In genomic region chr12:110760204-110760609, GRCh38 we compare ENCODE assay signal across 21 cellular contexts. TPM values are rescaled to one million over a fixed set of nuclear protein-coding genes. Genes with fewer than 3 reads are reported as not detected.
A peak's percentile ranks its signal among the peaks of the same experiment; 100 is the strongest.
DNase-seq lines count a peak whose midpoint lies in the region; ATAC-seq, FAIRE-seq and TF ChIP-seq lines count a peak whose summit lies in the region.
"Had no signal": no experiment of that assay in that cellular context is flagged by ENCODE, and none has a peak within 500 bp of the region (broad histone marks: within the 10 kb centered on the region; RNA-seq: fewer than 3 reads in every experiment).

No MANE protein-coding gene starts in this region.

- in situ Hi-C loops in GM12878 (cut with MboI), result no loop called here

- H3K9ac ChIP-seq in HCT116 (ENCODE audit: low read length) (no peak overlapping the region), GM12878 (ENCODE audit: control insufficient read depth, insufficient read depth, low read length) (no peak overlapping the region)
- H3K9ac ChIP-seq: BLaER1 had no signal

- H3K4me3 Mint-ChIP-seq in activated CD4-positive, alpha-beta T cell treated with anti-CD3 and anti-CD28 coated beads for 36 hours, result no peak overlapping the region
- H3K4me3 Mint-ChIP-seq: neural crest cell had no signal

- H3K9me3 Mint-ChIP-seq in activated CD4-positive, alpha-beta T cell treated with anti-CD3 and anti-CD28 coated beads for 36 hours (ENCODE audit: low read depth), result no peaks in the 10 kb centered on the region
- H3K9me3 Mint-ChIP-seq: neural crest cell had no signal

- H3K27me3 ChIP-seq in HCT116 (ENCODE audit: insufficient read depth, low read length) (no peaks in the 10 kb centered on the region), GM12878 (replicated peaks in 1 of 2; ENCODE audit: control insufficient read depth in 2 of 2, insufficient read depth in 2 of 2, low read length in 1 of 2) (no peaks in the 10 kb centered on the region)
- H3K27me3 ChIP-seq: BLaER1, SJSA1 had no signal

- H3K27ac ChIP-seq in HCT116 (ENCODE audit: low read depth, low read length) (no peak overlapping the region), GM12878 (ENCODE audit: control insufficient read depth, insufficient read depth) (no peak overlapping the region), substantia nigra (ENCODE audit: low read depth, low read length, poor library complexity, severe bottlenecking) (no peak overlapping the region)
- H3K27ac ChIP-seq: BLaER1, SJSA1 had no signal

- H3K36me3 Mint-ChIP-seq in activated CD4-positive, alpha-beta T cell treated with anti-CD3 and anti-CD28 coated beads for 36 hours (ENCODE audit: low read depth), result no peaks in the 10 kb centered on the region

- DNase-seq in activated CD4-positive, alpha-beta T cell treated with anti-CD3 and anti-CD28 coated beads for 36 hours, result peak; percentile 53
- DNase-seq in activated CD4-positive, alpha-beta T cell treated with anti-CD3 and anti-CD28 coated beads, Interleukin-2, amount 50 U/mL, for 1 hour, result no peak
- DNase-seq in HCT116 (ENCODE audit: low read depth, low spot score), result no peak
- DNase-seq in SIG-M5 treated with dmso at 0.1 percent for 504 hours (lab: John Stamatoyannopoulos, UW; ENCODE audit: unreplicated experiment), result peak; percentile 68
- no peak for DNase-seq in GM12878 (ENCODE audit: low read depth, low spot score)
- DNase-seq in substantia nigra (lab: John Stamatoyannopoulos, UW), result no peak
- no peak for DNase-seq in hypothalamus (lab: John Stamatoyannopoulos, UW)
- DNase-seq: activated CD4-positive, alpha-beta T cell treated with anti-CD3 and anti-CD28 coated beads for 1 hour; DMS79; GOT3; NCI-H1436; NCI-H2227 treated with DMSO at 0.1 percent for 48 hours; T-helper 2 cell had no signal

- no peaks in the 10 kb centered on the region for H3K36me3 ChIP-seq in HCT116 (ENCODE audit: control insufficient read depth in 1 of 2, insufficient read depth in 2 of 2, low read length in 2 of 2)
- H3K36me3 ChIP-seq in GM12878 (ENCODE audit: control insufficient read depth in 2 of 2, insufficient read depth in 2 of 2, low read length in 1 of 2), result no peaks in the 10 kb centered on the region
- H3K36me3 ChIP-seq: BLaER1, SJSA1 had no signal

- peaks cover 20% of the 10 kb centered on the region for H3K4me1 Mint-ChIP-seq in activated CD4-positive, alpha-beta T cell treated with anti-CD3 and anti-CD28 coated beads for 36 hours
- H3K4me1 Mint-ChIP-seq: neural crest cell had no signal

- peak overlapping the region; percentile 5 for H3K27ac Mint-ChIP-seq in activated CD4-positive, alpha-beta T cell treated with anti-CD3 and anti-CD28 coated beads for 36 hours

- peak; percentile 31 for FAIRE-seq in GM12878 (lab: Jason Lieb, UNC)
- FAIRE-seq: A204.1, colon, endometrium, GM18507 had no signal

- BruUV-seq in HCT116 (replicated peaks; lab: Mats Ljungman, UMichigan) (no TSS peak), GM12878 (replicated peaks; lab: Mats Ljungman, UMichigan) (no TSS peak)

- H3K4me1 ChIP-seq in HCT116 (ENCODE audit: control insufficient read depth in 1 of 2, insufficient read depth in 2 of 2, low read length in 2 of 2) (peaks cover 0 to 3% of the 10 kb centered on the region in 2 experiments; a peak in 1 of 4 replicates), GM12878 (ENCODE audit: control insufficient read depth, insufficient read depth, low read length) (no peaks in the 10 kb centered on the region)
- H3K4me1 ChIP-seq: BLaER1, SJSA1 had no signal

- SMC1A ChIA-PET in GM12878 (lab: Charles Lee; ENCODE audit: uncharacterized antibody, unreplicated experiment), result interaction anchor here (1.1 to 1.2 kb wide), 2 partner anchors 22 to 35 kb away, joined by 3 to 4 read pairs; no protein-coding TSS in a partner anchor

- RAD21 ChIA-PET in HCT116 (lab: Charles Lee; ENCODE audit: low non-redundant PET in 1 of 2, low total read pairs in 2 of 2, uncharacterized antibody in 2 of 2, unreplicated experiment in 2 of 2) (no interaction called here), GM12878 (lab: Charles Lee; ENCODE audit: unreplicated experiment) (no interaction called here)

- H3K9me3 ChIP-seq in HCT116 (ENCODE audit: control insufficient read depth in 1 of 2, insufficient read depth in 1 of 2, low read depth in 1 of 2, low read length in 2 of 2) (no peaks in the 10 kb centered on the region), GM12878 (replicated peaks; ENCODE audit: control insufficient read depth, insufficient read depth, low read length) (no peaks in the 10 kb centered on the region)
- H3K9me3 ChIP-seq: BLaER1, SJSA1 had no signal

- CTCF ChIA-PET in activated CD4-positive, alpha-beta T cell treated with anti-CD3 and anti-CD28 coated beads for 36 hours (lab: Charles Lee), result no interaction called here
- CTCF ChIA-PET in HCT116 (lab: Charles Lee) (no interaction called here), GM12878 (lab: Yijun Ruan, JAX) (interaction anchor here (0.6 to 1.2 kb wide), 2 partner anchors 20 to 67 kb away, joined by 3 read pairs; no protein-coding TSS in a partner anchor)

- H3K79me2 ChIP-seq in HCT116 (ENCODE audit: insufficient read depth, low read length) (no peaks in the 10 kb centered on the region), GM12878 (ENCODE audit: control insufficient read depth, insufficient read depth, low read length) (no peaks in the 10 kb centered on the region)

- no peak for TF ChIP-seq EP300 in GM12878 (IDR thresholded peaks at IDR 0.05; ENCODE audit: borderline replicate concordance in 1 of 2, control insufficient read depth in 1 of 2, low read depth in 2 of 2, low read length in 2 of 2)

- WGBS in GM12878 (ENCODE audit: insufficient coverage, insufficient replicate concordance, low lambda C conversion rate, missing lambda C conversion rate), result 80% methylated on average over 4 of the region's 4 CpGs

- peak; percentile 96 for ATAC-seq in activated CD4-positive, alpha-beta T cell treated with anti-CD3 and anti-CD28 coated beads for 36 hours
- ATAC-seq in HCT116 (0 out of 2 replicates have a peak, but pooled peaks have one; percentile 30), GM12878 (no peak), HG03108 (IDR thresholded peaks at IDR 0.05; ENCODE audit: unreplicated experiment) (no peak)

- H3K9me2 ChIP-seq in HCT116 (ENCODE audit: insufficient read depth), result no peaks in the 10 kb centered on the region

- H2AFZ ChIP-seq in HCT116 (ENCODE audit: low read depth, low read length, poor library complexity, severe bottlenecking), result no peak overlapping the region
- H2AFZ ChIP-seq in GM12878 (ENCODE audit: control insufficient read depth, low read depth, low read length), result no peak overlapping the region

- intact Hi-C loops in activated CD4-positive, alpha-beta T cell treated with anti-CD3 and anti-CD28 coated beads for 36 hours (cut with DNase I, micrococcal nuclease), result loop anchor here in 1 of 2 experiments (1.0 kb wide), 1 partner anchor 16 kb away; no protein-coding TSS in a partner anchor
- intact Hi-C loops in HCT116 (cut with micrococcal nuclease), result no loop called here
- intact Hi-C loops in GM12878 (cut with micrococcal nuclease; ENCODE audit: unreplicated experiment), result no loop called here

- H3K27me3 Mint-ChIP-seq in activated CD4-positive, alpha-beta T cell treated with anti-CD3 and anti-CD28 coated beads for 36 hours, result no peaks in the 10 kb centered on the region

- H3K4me3 ChIP-seq in HCT116 (replicated peaks in 1 of 2; ENCODE audit: low read depth in 1 of 2, low read length in 2 of 2) (no peak overlapping the region), GM12878 (no peak overlapping the region)
- H3K4me3 ChIP-seq: BLaER1, SJSA1 had no signal

- TF ChIP-seq RAD21 in HCT116 (IDR thresholded peaks at IDR 0.05; ENCODE audit: low read depth) (no peak), GM12878 (IDR thresholded peaks at IDR 0.05; ENCODE audit: insufficient read depth, low read depth, low read length) (no peak)

- H3K4me2 ChIP-seq in HCT116 (ENCODE audit: low read length), result no peak overlapping the region
- H3K4me2 ChIP-seq in GM12878 (ENCODE audit: control insufficient read depth, insufficient read depth), result no peak overlapping the region
- H3K4me2 ChIP-seq: BLaER1 had no signal

- H4K20me1 ChIP-seq in HCT116 (ENCODE audit: insufficient read depth) (no peaks in the 10 kb centered on the region), GM12878 (ENCODE audit: control insufficient read depth, insufficient read depth) (no peaks in the 10 kb centered on the region)
- H4K20me1 ChIP-seq: BLaER1 had no signal

- POLR2A ChIA-PET in activated CD4-positive, alpha-beta T cell treated with anti-CD3 and anti-CD28 coated beads for 36 hours (lab: Charles Lee), result interaction anchor here (0.6 to 0.7 kb wide), 5 partner anchors 17 to 1081 kb away, joined by 3 to 4 read pairs (median 4); no protein-coding TSS in a partner anchor
- POLR2A ChIA-PET in HCT116 (lab: Charles Lee) (no interaction called here), GM12878 (lab: Charles Lee) (interaction anchor here (0.6 kb wide), 1 partner anchor 30 kb away, joined by 3 read pairs; no protein-coding TSS in a partner anchor)

- no peak for TF ChIP-seq POLR2A in HCT116 (IDR thresholded peaks at IDR 0.05; ENCODE audit: borderline replicate concordance, extremely low read depth, insufficient read depth, insufficient read length)
- no peak for TF ChIP-seq POLR2A in GM12878 (IDR thresholded peaks at IDR 0.05; ENCODE audit: low read depth, low read length)

- TF ChIP-seq CTCF in HCT116 (IDR thresholded peaks at IDR 0.05 in 2 of 3, conservative IDR thresholded peaks at IDR 0.05 in 1 of 3; ENCODE audit: borderline replicate concordance in 1 of 3, insufficient read depth in 1 of 3, low read depth in 2 of 3, low read length in 2 of 3) (no peak), GM12878 (IDR thresholded peaks at IDR 0.05 in 2 of 3, conservative IDR thresholded peaks at IDR 0.05 in 1 of 3; ENCODE audit: control insufficient read depth in 2 of 3, extremely low read depth in 1 of 3, insufficient read depth in 1 of 3, low read depth in 3 of 3, low read length in 3 of 3) (no peak)

RNA-seq across cellular contexts. Expression of gene PPP1CC, which starts 17.5 kb away (rescaled TPM):
- 100 to 1,000 TPM; 201 to 283 TPM for total RNA-seq in activated CD4-positive, alpha-beta T cell treated with anti-CD3 and anti-CD28 coated beads for 36 hours
- 248 TPM for total RNA-seq in HCT116 (2021; ENCODE audit: unreplicated experiment)
- polyA plus RNA-seq in HCT116 (2012), result 126 and 174 TPM in 2 replicates
- 183 and 185 TPM in 2 replicates for total RNA-seq in GM12878 (2013; cell fraction: nucleolus; rRNA removed)
- 169 and 200 TPM in 2 replicates for total RNA-seq in GM12878 (2014; rRNA removed)
- total RNA-seq in GM12878 (2014; rRNA removed; fragmentation: Illumina TruSeq; extraction: Trizol), result 174 and 184 TPM in 2 replicates
- total RNA-seq in GM12878 (2021), result 179 and 191 TPM in 2 replicates
- 87.0 TPM for polyA plus RNA-seq in GM12878 (2011; ENCODE audit: low read depth)
- 279 and 423 TPM in 2 replicates for polyA plus RNA-seq in GM12878 (2011; rRNA removed)
- polyA plus RNA-seq in GM12878 (2011; cell fraction: cytosol; rRNA removed), result 92.1 and 98.9 TPM in 2 replicates
- 104 and 118 TPM in 2 replicates for polyA plus RNA-seq in GM12878 (2011; cell fraction: nucleus; rRNA removed)
- 141 and 161 TPM in 2 replicates for polyA plus RNA-seq in GM12878 (2012)
- polyA plus RNA-seq in GM12878 (2014; fragmentation: Illumina TruSeq; extraction: Trizol), result 237 and 312 TPM in 2 replicates
- 100 to 1,000 TPM in 1 of 2 experiments, 10 to 100 TPM in 1; 64.4 to 111 TPM for polyA plus RNA-seq in GM12878 (2014; fragmentation: Nextera tagmentation; extraction: Ambion mirVana)
- polyA plus RNA-seq in GM12878 (2014; rRNA removed), result 124 and 145 TPM in 2 replicates
- 100 to 1,000 TPM; 116 to 123 TPM for polyA plus RNA-seq in GM12878 (2016; fragmentation: Nextera tagmentation; extraction: Ambion mirVana)
- 108 and 142 TPM in 2 replicates for polyA minus RNA-seq in GM12878 (2011; rRNA and poly(A)+ RNA removed)
- 60.7 and 69.6 TPM in 2 replicates for polyA minus RNA-seq in GM12878 (2011; cell fraction: cytosol; rRNA and poly(A)+ RNA removed)
- 50.5 and 81.6 TPM in 2 replicates for polyA minus RNA-seq in GM12878 (2011; cell fraction: nucleus; rRNA and poly(A)+ RNA removed)

Comparison
In these comparisons a context has a peak if more than half of its experiments do, and no peak if none do; other contexts are left out.
1. DNase-seq: peak in activated CD4-positive, alpha-beta T cell treated with anti-CD3 and anti-CD28 coated beads for 36 hours (single experiment) and SIG-M5 treated with dmso at 0.1 percent for 504 hours (single experiment); none in activated CD4-positive, alpha-beta T cell treated with anti-CD3 and anti-CD28 coated beads, Interleukin-2, amount 50 U/mL, for 1 hour (single experiment), HCT116 (single experiment), GM12878 (single experiment), substantia nigra (0 of 49) and hypothalamus (0 of 51).
2. ATAC-seq: peak in activated CD4-positive, alpha-beta T cell treated with anti-CD3 and anti-CD28 coated beads for 36 hours (single experiment) and HCT116 (single experiment); none in GM12878 (single experiment) and HG03108 (single experiment).